1 cellular context compared by ENCODE assay signal in the genomic region with DNA sequence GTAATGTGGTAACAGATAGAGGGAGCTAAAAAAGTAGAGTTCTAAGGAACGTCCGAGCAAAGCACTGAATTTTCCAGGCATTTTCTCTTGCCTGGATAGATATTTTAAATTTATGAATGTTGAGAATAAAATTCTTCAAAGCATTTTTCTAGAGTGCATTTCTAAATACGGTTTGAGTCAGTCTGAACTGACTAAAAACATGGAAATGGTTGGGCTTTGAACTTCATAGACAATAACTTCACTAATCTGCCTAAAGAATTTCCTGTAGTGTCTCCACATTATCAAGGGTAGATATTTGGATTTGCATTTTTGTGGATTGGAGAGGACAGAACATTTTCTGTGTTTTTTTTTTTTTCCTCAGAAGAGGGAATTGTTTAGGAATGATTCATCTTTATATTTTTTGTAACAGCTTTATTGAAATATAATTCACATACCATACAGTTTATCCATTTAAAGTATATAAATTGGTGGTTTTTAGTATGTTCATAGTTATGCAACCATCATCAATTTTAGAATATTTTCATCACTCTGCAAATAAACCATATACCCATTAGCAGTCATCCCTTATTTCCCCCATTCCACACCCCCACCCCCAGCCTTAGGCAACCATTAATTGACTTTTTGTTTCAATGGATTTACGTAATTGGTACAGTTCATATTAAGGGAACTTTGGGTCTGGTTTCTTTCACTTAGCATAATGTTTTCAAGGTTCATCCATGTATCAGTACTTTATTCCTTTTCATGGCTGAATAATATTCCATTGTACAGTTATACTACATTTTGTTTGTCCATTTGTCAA.
A peak's percentile ranks its signal among the peaks of the same experiment; 100 is the strongest.
TF ChIP-seq lines count a peak whose summit lies in the region.

No MANE protein-coding gene starts in this region.

TF ChIP-seq in SK-N-SH, 30 proteins besides CTCF, POLR2A, EP300 and RAD21 (continued from another document):
- TF ChIP-seq IRF3 (IDR thresholded peaks at IDR 0.05; ENCODE audit: low read depth, low read length): no peak
- TF ChIP-seq EZH2phosphoT487 (IDR thresholded peaks at IDR 0.05; ENCODE audit: borderline replicate concordance, low read depth): no peak
- TF ChIP-seq MXI1 (IDR thresholded peaks at IDR 0.05; ENCODE audit: low read depth, low read length): no peak
- no peak for TF ChIP-seq NRF1 (IDR thresholded peaks at IDR 0.05; ENCODE audit: low read depth, low read length)
- TF ChIP-seq, protein P1, sequence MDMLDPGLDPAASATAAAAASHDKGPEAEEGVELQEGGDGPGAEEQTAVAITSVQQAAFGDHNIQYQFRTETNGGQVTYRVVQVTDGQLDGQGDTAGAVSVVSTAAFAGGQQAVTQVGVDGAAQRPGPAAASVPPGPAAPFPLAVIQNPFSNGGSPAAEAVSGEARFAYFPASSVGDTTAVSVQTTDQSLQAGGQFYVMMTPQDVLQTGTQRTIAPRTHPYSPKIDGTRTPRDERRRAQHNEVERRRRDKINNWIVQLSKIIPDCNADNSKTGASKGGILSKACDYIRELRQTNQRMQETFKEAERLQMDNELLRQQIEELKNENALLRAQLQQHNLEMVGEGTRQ (IDR thresholded peaks at IDR 0.05; ENCODE audit: borderline replicate concordance, low read depth, low read length): no peak
- TF ChIP-seq, protein P2, sequence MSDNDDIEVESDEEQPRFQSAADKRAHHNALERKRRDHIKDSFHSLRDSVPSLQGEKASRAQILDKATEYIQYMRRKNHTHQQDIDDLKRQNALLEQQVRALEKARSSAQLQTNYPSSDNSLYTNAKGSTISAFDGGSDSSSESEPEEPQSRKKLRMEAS (IDR thresholded peaks at IDR 0.05; ENCODE audit: low read depth): no peak
- TF ChIP-seq GABPA (IDR thresholded peaks at IDR 0.05; ENCODE audit: low read depth): no peak
- peak; percentile 62 for TF ChIP-seq FOSL2 (IDR thresholded peaks at IDR 0.05; ENCODE audit: borderline replicate concordance, low read depth)
- no peak for TF ChIP-seq GATA2 (CRISPR knock-in tag; IDR thresholded peaks at IDR 0.05)
- no peak for TF ChIP-seq RCOR1 (IDR thresholded peaks at IDR 0.05; ENCODE audit: low read length)
- peak; percentile 67 for TF ChIP-seq TCF12 (IDR thresholded peaks at IDR 0.05)
- peak; percentile 57; the same call in 1 of the 2 replicates for TF ChIP-seq POLR2AphosphoS5 (IDR thresholded peaks at IDR 0.05; ENCODE audit: low read depth, low read length)
- TF ChIP-seq MEF2A (IDR thresholded peaks at IDR 0.05; ENCODE audit: borderline replicate concordance, low read depth): peak; percentile 49; the same call in 1 of the 2 replicates
- TF ChIP-seq, protein P3, sequence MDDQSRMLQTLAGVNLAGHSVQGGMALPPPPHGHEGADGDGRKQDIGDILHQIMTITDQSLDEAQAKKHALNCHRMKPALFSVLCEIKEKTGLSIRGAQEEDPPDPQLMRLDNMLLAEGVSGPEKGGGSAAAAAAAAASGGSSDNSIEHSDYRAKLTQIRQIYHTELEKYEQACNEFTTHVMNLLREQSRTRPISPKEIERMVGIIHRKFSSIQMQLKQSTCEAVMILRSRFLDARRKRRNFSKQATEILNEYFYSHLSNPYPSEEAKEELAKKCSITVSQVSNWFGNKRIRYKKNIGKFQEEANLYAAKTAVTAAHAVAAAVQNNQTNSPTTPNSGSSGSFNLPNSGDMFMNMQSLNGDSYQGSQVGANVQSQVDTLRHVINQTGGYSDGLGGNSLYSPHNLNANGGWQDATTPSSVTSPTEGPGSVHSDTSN (IDR thresholded peaks at IDR 0.05): peak; percentile 73
- no peak for TF ChIP-seq NFIC (IDR thresholded peaks at IDR 0.05; ENCODE audit: borderline replicate concordance)
- no peak for TF ChIP-seq SIN3A (IDR thresholded peaks at IDR 0.05; ENCODE audit: borderline replicate concordance, low read depth, low read length)
- TF ChIP-seq, protein P4, sequence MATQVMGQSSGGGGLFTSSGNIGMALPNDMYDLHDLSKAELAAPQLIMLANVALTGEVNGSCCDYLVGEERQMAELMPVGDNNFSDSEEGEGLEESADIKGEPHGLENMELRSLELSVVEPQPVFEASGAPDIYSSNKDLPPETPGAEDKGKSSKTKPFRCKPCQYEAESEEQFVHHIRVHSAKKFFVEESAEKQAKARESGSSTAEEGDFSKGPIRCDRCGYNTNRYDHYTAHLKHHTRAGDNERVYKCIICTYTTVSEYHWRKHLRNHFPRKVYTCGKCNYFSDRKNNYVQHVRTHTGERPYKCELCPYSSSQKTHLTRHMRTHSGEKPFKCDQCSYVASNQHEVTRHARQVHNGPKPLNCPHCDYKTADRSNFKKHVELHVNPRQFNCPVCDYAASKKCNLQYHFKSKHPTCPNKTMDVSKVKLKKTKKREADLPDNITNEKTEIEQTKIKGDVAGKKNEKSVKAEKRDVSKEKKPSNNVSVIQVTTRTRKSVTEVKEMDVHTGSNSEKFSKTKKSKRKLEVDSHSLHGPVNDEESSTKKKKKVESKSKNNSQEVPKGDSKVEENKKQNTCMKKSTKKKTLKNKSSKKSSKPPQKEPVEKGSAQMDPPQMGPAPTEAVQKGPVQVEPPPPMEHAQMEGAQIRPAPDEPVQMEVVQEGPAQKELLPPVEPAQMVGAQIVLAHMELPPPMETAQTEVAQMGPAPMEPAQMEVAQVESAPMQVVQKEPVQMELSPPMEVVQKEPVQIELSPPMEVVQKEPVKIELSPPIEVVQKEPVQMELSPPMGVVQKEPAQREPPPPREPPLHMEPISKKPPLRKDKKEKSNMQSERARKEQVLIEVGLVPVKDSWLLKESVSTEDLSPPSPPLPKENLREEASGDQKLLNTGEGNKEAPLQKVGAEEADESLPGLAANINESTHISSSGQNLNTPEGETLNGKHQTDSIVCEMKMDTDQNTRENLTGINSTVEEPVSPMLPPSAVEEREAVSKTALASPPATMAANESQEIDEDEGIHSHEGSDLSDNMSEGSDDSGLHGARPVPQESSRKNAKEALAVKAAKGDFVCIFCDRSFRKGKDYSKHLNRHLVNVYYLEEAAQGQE (IDR thresholded peaks at IDR 0.05; ENCODE audit: low read depth, low read length): no peak
- no peak for TF ChIP-seq RFX5 (IDR thresholded peaks at IDR 0.05; ENCODE audit: low read length)
- no peak for TF ChIP-seq TAF1 (IDR thresholded peaks at IDR 0.05; ENCODE audit: borderline replicate concordance, low read depth, low read length)
